Comparison of ENCODE assay signal across 1 cellular context in genomic region chr3:62376187-62376720, GRCh38.
TF ChIP-seq lines count a peak whose summit lies in the region.

No MANE protein-coding gene starts in this region.

TF ChIP-seq in WTC11, 78 proteins besides CTCF, POLR2A, EP300 and RAD21 (continued from another document):
- TF ChIP-seq ZBTB21 (CRISPR knock-in tag; IDR thresholded peaks at IDR 0.05; ENCODE audit: borderline replicate concordance) (no peak), NFE2L1 (CRISPR knock-in tag; IDR thresholded peaks at IDR 0.05) (no peak), ERG (CRISPR knock-in tag; IDR thresholded peaks at IDR 0.05) (no peak), GABPB1 (CRISPR knock-in tag; IDR thresholded peaks at IDR 0.05) (no peak), E2F1 (CRISPR knock-in tag; IDR thresholded peaks at IDR 0.05) (no peak)
